8 cellular contexts compared by ENCODE assay signal in genomic region chr13:46668302-46668720, GRCh38.
A peak's percentile ranks its signal among the peaks of the same experiment; 100 is the strongest.
DNase-seq lines count a peak whose midpoint lies in the region; ATAC-seq lines count a peak whose summit lies in the region.

No MANE protein-coding gene starts in this region.

- CTCF ChIA-PET in naive thymus-derived CD4-positive, alpha-beta T cell (lab: Charles Lee) = no interaction called here

- no peaks in the 10 kb centered on the region for H3K9me3 Mint-ChIP-seq in naive thymus-derived CD4-positive, alpha-beta T cell

- POLR2A ChIA-PET in naive thymus-derived CD4-positive, alpha-beta T cell (lab: Charles Lee) = no interaction called here

- H3K27ac ChIP-seq in naive thymus-derived CD4-positive, alpha-beta T cell (ENCODE audit: low read depth, low read length) = peak overlapping the region; percentile 56

- no peaks in the 10 kb centered on the region for H3K27me3 Mint-ChIP-seq in naive thymus-derived CD4-positive, alpha-beta T cell

- intact Hi-C loops in naive thymus-derived CD4-positive, alpha-beta T cell (cut with micrococcal nuclease) = loop anchor here (1.0 to 10.0 kb wide), 9 partner anchors 11 to 614 kb away; partner anchors contain the start of genes ESD (in 2 of the 2), LCP1 (in 1 of the 2), LRCH1 (in 1 of the 2) and ZC3H13 (in 1 of the 2)

- H3K27me3 ChIP-seq in naive thymus-derived CD4-positive, alpha-beta T cell (ENCODE audit: control insufficient read depth in 2 of 2, insufficient read depth in 2 of 2, low read length in 2 of 2) = no peaks in the 10 kb centered on the region

- ATAC-seq in GM21423 (IDR thresholded peaks at IDR 0.05; ENCODE audit: unreplicated experiment) = peak; percentile 14
- peak; percentile 49 for ATAC-seq in naive thymus-derived CD4-positive, alpha-beta T cell
- ATAC-seq in GM18519 (IDR thresholded peaks at IDR 0.05; ENCODE audit: low FRiP score, unreplicated experiment) = no peak

- H3K9me3 ChIP-seq in naive thymus-derived CD4-positive, alpha-beta T cell (ENCODE audit: control insufficient read depth in 2 of 3, low read length in 3 of 3) = no peaks in the 10 kb centered on the region

- peaks cover 35 to 65% (median 52%) of the 10 kb centered on the region in 7 donors for H3K4me1 Mint-ChIP-seq in naive thymus-derived CD4-positive, alpha-beta T cell

- peaks cover 5 to 27% (median 18%) of the 10 kb centered on the region in 5 donors for H3K36me3 Mint-ChIP-seq in naive thymus-derived CD4-positive, alpha-beta T cell

- H3K4me1 ChIP-seq in naive thymus-derived CD4-positive, alpha-beta T cell (ENCODE audit: control insufficient read depth in 2 of 2, insufficient read depth in 2 of 2, low read length in 2 of 2) = peaks cover 0 to 26% of the 10 kb centered on the region in 2 donors

- peak overlapping the region; percentile 78 to 89 (median 84) for H3K4me3 Mint-ChIP-seq in naive thymus-derived CD4-positive, alpha-beta T cell

- peak overlapping the region; percentile 55 for H3K4me3 ChIP-seq in naive thymus-derived CD4-positive, alpha-beta T cell (ENCODE audit: low read length)

- DNase-seq in Daoy (ENCODE audit: low read depth) (peak; percentile 58), NCI-H446 treated with DMSO at 0.1 percent for 48 hours (lab: John Stamatoyannopoulos, UW) (peak; percentile 19), dedifferentiated amniotic fluid mesenchymal stem cell (ENCODE audit: extremely low spot score) (peak; percentile 83), NCI-H82 treated with DMSO at 0.1 percent for 48 hours (lab: John Stamatoyannopoulos, UW; ENCODE audit: unreplicated experiment) (no peak), NCI-H774 (lab: John Stamatoyannopoulos, UW) (no peak)
- DNase-seq in naive thymus-derived CD4-positive, alpha-beta T cell = no peak

- H3K36me3 ChIP-seq in naive thymus-derived CD4-positive, alpha-beta T cell (ENCODE audit: control insufficient read depth in 2 of 3, insufficient read depth in 3 of 3, low read length in 3 of 3) = no peaks in the 10 kb centered on the region

- H3K27ac Mint-ChIP-seq in naive thymus-derived CD4-positive, alpha-beta T cell = peak overlapping the region; percentile 79 to 93 (median 88)

Comparison
In these comparisons a context has a peak if more than half of its experiments do, and no peak if none do; other contexts are left out.
1. DNase-seq: peak in Daoy (single experiment), NCI-H446 treated with DMSO at 0.1 percent for 48 hours (single experiment) and dedifferentiated amniotic fluid mesenchymal stem cell (single experiment); none in naive thymus-derived CD4-positive, alpha-beta T cell (0 of 9), NCI-H82 treated with DMSO at 0.1 percent for 48 hours (single experiment) and NCI-H774 (single experiment).